ENCODE assay signal across 9 cellular contexts in genomic region chr2:109455731-109456691, GRCh38.
"Had no signal": no experiment of that assay in that cellular context is flagged by ENCODE, and none has a peak within 500 bp of the region (broad histone marks: within the 10 kb centered on the region; RNA-seq: fewer than 3 reads in every experiment).

No MANE protein-coding gene starts in this region.

- H3K36me3 ChIP-seq: ovary, transverse colon had no signal

- H3K9me3 ChIP-seq: ovary, transverse colon had no signal

- H3K4me3 ChIP-seq: dorsolateral prefrontal cortex, ovary, transverse colon had no signal

- H3K27me3 ChIP-seq: dorsolateral prefrontal cortex, ovary, transverse colon had no signal

- H3K27ac ChIP-seq: ovary, transverse colon had no signal

- DNase-seq: activated B cell treated with CpG ODN at 0.5 μM for 24 hours; activated CD4-positive, alpha-beta T cell treated with anti-CD3 and anti-CD28 coated beads, Interleukin-2, amount 10 ng/mL, durations not matched to agents 7 days and 5 days; activated T-cell treated with anti-CD3 and anti-CD28 coated beads for 4 hours; glutamatergic neuron; mesendoderm; ovary; small intestine; transverse colon had no signal

- H3K4me1 ChIP-seq: transverse colon had no signal
